In the genomic region with DNA sequence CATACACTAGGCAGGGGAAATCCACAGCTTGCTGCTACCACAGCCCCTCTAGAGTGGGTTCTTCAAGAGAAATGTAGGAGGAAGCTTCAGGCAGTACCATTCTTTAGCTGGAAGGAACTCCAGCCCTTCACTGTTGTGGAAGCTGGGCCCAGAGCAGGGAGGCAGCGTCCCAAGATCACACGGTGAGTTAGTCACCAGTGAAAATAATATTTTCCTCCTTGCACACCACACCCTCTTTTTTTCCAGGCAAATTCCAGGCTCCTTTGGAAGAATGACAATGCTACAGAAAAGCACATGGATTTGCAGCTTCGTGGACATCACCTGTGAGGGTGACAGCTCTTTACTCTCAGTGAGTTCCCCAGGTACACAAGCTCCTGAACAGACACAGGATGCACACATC, we compare ENCODE assay signal across 12 cellular contexts.
DNase-seq lines count a peak whose midpoint lies in the region; ATAC-seq, FAIRE-seq and TF ChIP-seq lines count a peak whose summit lies in the region.
"Had no signal": no experiment of that assay in that cellular context is flagged by ENCODE, and none has a peak within 500 bp of the region (broad histone marks: within the 10 kb centered on the region; RNA-seq: fewer than 3 reads in every experiment).

No MANE protein-coding gene starts in this region.

- no peaks in the 10 kb centered on the region for H3K36me3 ChIP-seq in bronchial epithelial cell (ENCODE audit: control insufficient read depth, insufficient read depth, low read length)
- H3K36me3 ChIP-seq in stomach smooth muscle (ENCODE audit: control insufficient read depth in 2 of 2, insufficient read depth in 2 of 2, low read length in 2 of 2) = no peaks in the 10 kb centered on the region

- no peak for TF ChIP-seq CTCF in bronchial epithelial cell (IDR thresholded peaks at IDR 0.05; ENCODE audit: insufficient read depth, low read length, severe bottlenecking)

- H3K27me3 ChIP-seq in bronchial epithelial cell (ENCODE audit: control insufficient read depth, insufficient read depth, low read length) = no peaks in the 10 kb centered on the region
- H3K27me3 ChIP-seq in stomach smooth muscle (ENCODE audit: control insufficient read depth in 1 of 2, insufficient read depth in 2 of 2, low read length in 2 of 2) = no peaks in the 10 kb centered on the region

- no peak for FAIRE-seq in bronchial epithelial cell (lab: Jason Lieb, UNC)

- peaks cover 31% of the 10 kb centered on the region for H3K4me1 ChIP-seq in stomach smooth muscle (ENCODE audit: control insufficient read depth, insufficient read depth, low read length)

- DNase-seq in GM04504 (ENCODE audit: low read depth) (peak; percentile 76), bronchial epithelial cell (ENCODE audit: low read depth) (peak; percentile 40), islet precursor cell (peak; percentile 35), hippocampal formation (lab: John Stamatoyannopoulos, UW) (no peak)
- DNase-seq in activated CD8-positive, alpha-beta memory T cell treated with anti-CD3 and anti-CD28 coated beads for 24 hours = no peak
- DNase-seq: activated CD4-positive, alpha-beta T cell treated with anti-CD3 and anti-CD28 coated beads for 4 hours; activated naive CD4-positive, alpha-beta T cell treated with anti-CD3 and anti-CD28 coated beads, Interleukin-2, amount 50 U/mL, for 16 hours had no signal

- no peak overlapping the region for H3K9ac ChIP-seq in stomach smooth muscle (ENCODE audit: low read length in 2 of 2)
- H3K9ac ChIP-seq: KMS-11 had no signal

- ATAC-seq in GM19463 (IDR thresholded peaks at IDR 0.05; ENCODE audit: unreplicated experiment) (no peak), GM21529 (IDR thresholded peaks at IDR 0.05; ENCODE audit: unreplicated experiment) (no peak)

- H3K9me3 ChIP-seq in stomach smooth muscle (ENCODE audit: control insufficient read depth in 2 of 2, low read length in 2 of 2) = no peaks in the 10 kb centered on the region

- no peak overlapping the region for H3K4me3 ChIP-seq in bronchial epithelial cell (ENCODE audit: low read depth, low read length)
- no peak overlapping the region for H3K4me3 ChIP-seq in stomach smooth muscle (ENCODE audit: low read length in 2 of 2)

- H3K27ac ChIP-seq in stomach smooth muscle (ENCODE audit: low read length) = peak overlapping the region; percentile 46
- H3K27ac ChIP-seq: epithelial cell of prostate, KMS-11 had no signal

Comparison
In these comparisons a context has a peak if more than half of its experiments do, and no peak if none do; other contexts are left out.
1. DNase-seq: peak in GM04504 (single experiment), bronchial epithelial cell (single experiment) and islet precursor cell (single experiment); none in hippocampal formation (0 of 2) and activated CD8-positive, alpha-beta memory T cell treated with anti-CD3 and anti-CD28 coated beads for 24 hours (single experiment).